34 cellular contexts compared by ENCODE assay signal in the genomic region with DNA sequence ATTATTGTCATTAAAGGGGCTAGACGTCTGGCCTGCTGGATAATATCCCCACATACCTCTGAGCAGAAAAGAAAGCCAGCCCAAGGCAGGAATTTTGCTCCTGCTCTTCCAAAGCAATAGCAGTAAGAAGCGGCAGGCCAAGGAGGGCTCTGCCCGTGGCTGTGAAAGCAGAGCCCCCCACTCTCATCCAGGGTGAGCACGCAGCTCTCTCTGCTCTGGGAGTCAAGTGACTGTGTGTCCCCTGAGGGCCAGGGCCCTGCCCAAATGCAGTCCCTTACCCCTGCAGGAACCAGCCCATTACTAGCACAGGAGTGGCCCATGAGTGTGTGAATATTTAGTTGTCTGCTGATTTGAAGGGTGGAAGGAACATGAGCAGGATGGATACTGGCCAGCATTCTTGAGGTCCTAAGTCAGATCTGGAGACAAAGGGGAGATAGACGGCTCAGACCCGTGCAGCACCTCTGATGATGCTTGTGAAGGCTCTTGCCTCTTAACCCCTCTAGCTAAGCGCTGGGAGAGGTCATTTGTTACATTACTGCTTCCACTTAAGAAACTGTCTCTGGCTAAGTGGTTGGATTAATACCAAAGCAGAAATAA.
DNase-seq lines count a peak whose midpoint lies in the region; ATAC-seq and TF ChIP-seq lines count a peak whose summit lies in the region.
"Had no signal": no experiment of that assay in that cellular context is flagged by ENCODE, and none has a peak within 500 bp of the region (broad histone marks: within the 10 kb centered on the region; RNA-seq: fewer than 3 reads in every experiment).

No MANE protein-coding gene starts in this region.

- H3K27me3 Mint-ChIP-seq in endodermal cell (ENCODE audit: insufficient read depth) (no peaks in the 10 kb centered on the region), nephron (ENCODE audit: low read depth) (peaks cover 4% of the 10 kb centered on the region)
- no peaks in the 10 kb centered on the region for H3K27me3 Mint-ChIP-seq in stimulated activated memory B cell treated with anti-CD40 and anti-IgM and Interleukin-4, amounts not matched to agents 10 μg/mL and 1 μg/mL and 100 μg/mL, for 72 hours
- H3K27me3 Mint-ChIP-seq: B cell; CD4-positive, alpha-beta memory T cell; effector memory CD8-positive, alpha-beta T cell; stimulated activated naive CD8-positive, alpha-beta T cell treated with anti-CD3 and anti-CD28 coated beads, Interleukin-15, amount 100 ng/mL, for 72 hours had no signal

- in situ Hi-C loops in KBM-7 (cut with MboI; ENCODE audit: low pct_unique_long_range_greater_than_20kb, low sequenced_read_pairs) = no loop called here

- H3K9me3 Mint-ChIP-seq in endodermal cell = no peaks in the 10 kb centered on the region
- no peaks in the 10 kb centered on the region for H3K9me3 Mint-ChIP-seq in nephron
- H3K9me3 Mint-ChIP-seq in stimulated activated memory B cell treated with anti-CD40 and anti-IgM and Interleukin-4, amounts not matched to agents 10 μg/mL and 1 μg/mL and 100 μg/mL, for 72 hours = no peaks in the 10 kb centered on the region
- H3K9me3 Mint-ChIP-seq: CD4-positive, alpha-beta memory T cell; effector memory CD8-positive, alpha-beta T cell; natural killer cell; stimulated activated naive CD8-positive, alpha-beta T cell treated with anti-CD3 and anti-CD28 coated beads, Interleukin-15, amount 100 ng/mL, for 72 hours had no signal

- H3K27ac ChIP-seq in endodermal cell (ENCODE audit: low read depth, low read length) = no peak overlapping the region
- H3K27ac ChIP-seq: breast epithelium, coronary artery, heart right ventricle, ovary, PC-9, spleen, thoracic aorta, vagina had no signal

- ATAC-seq in stimulated activated memory B cell treated with anti-CD40 and anti-IgM and Interleukin-4, amounts not matched to agents 10 μg/mL and 1 μg/mL and 100 μg/mL, for 72 hours = no peak
- ATAC-seq: A549; effector memory CD8-positive, alpha-beta T cell; heart right ventricle; mucosa of descending colon; natural killer cell; Right ventricle myocardium inferior; stimulated activated naive CD8-positive, alpha-beta T cell treated with anti-CD3 and anti-CD28 coated beads, Interleukin-15, amount 100 ng/mL, for 72 hours had no signal

- no peaks in the 10 kb centered on the region for H3K36me3 Mint-ChIP-seq in endodermal cell (ENCODE audit: low read depth)
- H3K36me3 Mint-ChIP-seq in nephron (ENCODE audit: low read depth) = peaks cover 3% of the 10 kb centered on the region
- H3K36me3 Mint-ChIP-seq in stimulated activated memory B cell treated with anti-CD40 and anti-IgM and Interleukin-4, amounts not matched to agents 10 μg/mL and 1 μg/mL and 100 μg/mL, for 72 hours = peaks cover 14% of the 10 kb centered on the region
- H3K36me3 Mint-ChIP-seq: natural killer cell had no signal

- no peaks in the 10 kb centered on the region for H3K9me3 ChIP-seq in endodermal cell (ENCODE audit: control insufficient read depth, low read length)
- H3K9me3 ChIP-seq: A549, breast epithelium, heart right ventricle, mucosa of descending colon, ovary, spleen, thoracic aorta, vagina had no signal

- H3K4me3 ChIP-seq in AG10803 (ENCODE audit: low read length) (no peak overlapping the region), endodermal cell (ENCODE audit: low read length) (no peak overlapping the region)
- H3K4me3 ChIP-seq: A549, breast epithelium, coronary artery, heart right ventricle, lung, mucosa of descending colon, ovary, PC-9, spleen, thoracic aorta, vagina had no signal

- H3K27me3 ChIP-seq in endodermal cell (ENCODE audit: control insufficient read depth, insufficient read depth, low read length, poor library complexity, severe bottlenecking) = no peaks in the 10 kb centered on the region
- H3K27me3 ChIP-seq: breast epithelium, heart right ventricle, ovary, spleen, vagina had no signal

- peak; percentile 30 for DNase-seq in AG10803 (ENCODE audit: low read depth)
- DNase-seq in amniotic epithelial cell (ENCODE audit: low read depth) = peak; percentile 48
- DNase-seq in endodermal cell = peak; percentile 49
- no peak for DNase-seq in central memory CD4-positive, alpha-beta T cell
- DNase-seq in KBM-7 = no peak
- no peak for DNase-seq in iPS-NIHi7 (ENCODE audit: extremely low spot score)
- DNase-seq: activated CD4-positive, alpha-beta T cell treated with anti-CD3 and anti-CD28 coated beads, Interleukin-2, amount 50 U/mL, for 48 hours; activated CD4-positive, CD25-positive, alpha-beta regulatory T cell treated with anti-CD3 and anti-CD28 coated beads, Interleukin-2, amount 50 U/mL, for 72 hours; activated CD8-positive, alpha-beta memory T cell treated with anti-CD3 and anti-CD28 coated beads, Interleukin-2, amount 50 U/mL, for 4 hours; activated naive CD4-positive, alpha-beta T cell; CD4-positive, alpha-beta memory T cell; effector memory CD8-positive, alpha-beta T cell; EL; erythroblast; heart right ventricle; mucosa of descending colon; natural killer cell; NCI-H1436 treated with DMSO at 0.1 percent for 48 hours; ovary; PC-9; spleen; stimulated activated CD4-positive, alpha-beta T cell treated with anti-CD3 and anti-CD28 coated beads, Interleukin-2, amount 100 ng/mL, for 24 hours; stimulated activated naive CD8-positive, alpha-beta T cell treated with anti-CD3 and anti-CD28 coated beads, Interleukin-15, amount 100 ng/mL, for 72 hours; T-helper 2 cell had no signal

- H3K4me1 ChIP-seq in endodermal cell (ENCODE audit: control insufficient read depth, insufficient read depth, low read length) = peaks cover 16% of the 10 kb centered on the region

- H3K4me3 Mint-ChIP-seq in endodermal cell (no peak overlapping the region), nephron (no peak overlapping the region)
- no peak overlapping the region for H3K4me3 Mint-ChIP-seq in stimulated activated memory B cell treated with anti-CD40 and anti-IgM and Interleukin-4, amounts not matched to agents 10 μg/mL and 1 μg/mL and 100 μg/mL, for 72 hours
- H3K4me3 Mint-ChIP-seq: B cell; CD4-positive, alpha-beta memory T cell; effector memory CD8-positive, alpha-beta T cell; natural killer cell; stimulated activated naive CD8-positive, alpha-beta T cell treated with anti-CD3 and anti-CD28 coated beads, Interleukin-15, amount 100 ng/mL, for 72 hours had no signal

- no peaks in the 10 kb centered on the region for H3K36me3 ChIP-seq in endodermal cell (ENCODE audit: control insufficient read depth, insufficient read depth, low read length)
- H3K36me3 ChIP-seq: breast epithelium, ovary, thoracic aorta, vagina had no signal

- WGBS in endodermal cell (ENCODE audit: insufficient coverage in 1 of 2, insufficient read length in 1 of 2), 2 experiments = 83 to 92% methylated on average over 5 to 7 of the region's 7 CpGs

- H3K4me1 Mint-ChIP-seq in endodermal cell (peaks cover 28% of the 10 kb centered on the region), nephron (peaks cover 43% of the 10 kb centered on the region)
- peaks cover 28% of the 10 kb centered on the region for H3K4me1 Mint-ChIP-seq in stimulated activated memory B cell treated with anti-CD40 and anti-IgM and Interleukin-4, amounts not matched to agents 10 μg/mL and 1 μg/mL and 100 μg/mL, for 72 hours
- H3K4me1 Mint-ChIP-seq: B cell had no signal

- H3K27ac Mint-ChIP-seq in endodermal cell = peak overlapping the region; percentile 1
- peak overlapping the region in 2 of 3 experiments; percentile 36 to 70 for H3K27ac Mint-ChIP-seq in nephron
- no peak overlapping the region for H3K27ac Mint-ChIP-seq in stimulated activated memory B cell treated with anti-CD40 and anti-IgM and Interleukin-4, amounts not matched to agents 10 μg/mL and 1 μg/mL and 100 μg/mL, for 72 hours
- H3K27ac Mint-ChIP-seq: B cell, natural killer cell had no signal

- no peak overlapping the region for H3K9ac ChIP-seq in endodermal cell (ENCODE audit: extremely low read depth, low read length, poor library complexity, severe bottlenecking)

- TF ChIP-seq CTCF in AG10803 (conservative IDR thresholded peaks at IDR 0.05; ENCODE audit: low read length) (no peak), endodermal cell (conservative IDR thresholded peaks at IDR 0.05) (no peak), nephron (IDR thresholded peaks at IDR 0.05; ENCODE audit: unreplicated experiment in 3 of 3) (no peak)

Comparison
In these comparisons a context has a peak if more than half of its experiments do, and no peak if none do; other contexts are left out.
1. DNase-seq: peak in AG10803 (single experiment), amniotic epithelial cell (single experiment) and endodermal cell (single experiment); none in central memory CD4-positive, alpha-beta T cell (single experiment), KBM-7 (single experiment) and iPS-NIHi7 (single experiment).